ENCODE assay signal across 25 cellular contexts in genomic region chr16:57626420-57627170, GRCh38. TPM values are rescaled to one million over a fixed set of nuclear protein-coding genes. Genes with fewer than 3 reads are reported as not detected.
DNase-seq lines count a peak whose midpoint lies in the region; ATAC-seq and TF ChIP-seq lines count a peak whose summit lies in the region.
"Had no signal": no experiment of that assay in that cellular context is flagged by ENCODE, and none has a peak within 500 bp of the region (broad histone marks: within the 10 kb centered on the region; RNA-seq: fewer than 3 reads in every experiment).

No MANE protein-coding gene starts in this region.

- no peak overlapping the region for H3K4me2 ChIP-seq in neuronal stem cell (ENCODE audit: insufficient read depth, low read length, poor library complexity, severe bottlenecking)

- H3K27me3 Mint-ChIP-seq in chondrocyte (ENCODE audit: low read depth), result no peaks in the 10 kb centered on the region
- peaks cover 25% of the 10 kb centered on the region for H3K27me3 Mint-ChIP-seq in activated CD4-positive, alpha-beta memory T cell treated with anti-CD3 and anti-CD28 coated beads for 36 hours
- H3K27me3 Mint-ChIP-seq: central memory CD8-positive, alpha-beta T cell had no signal

- WGBS in neuronal stem cell (ENCODE audit: extremely low coverage in 2 of 2, insufficient read length in 2 of 2, insufficient replicate concordance in 1 of 2), 2 donors, result no CpG with 5 or more reads among the region's 10 CpGs

- H2AFZ ChIP-seq in neuronal stem cell (ENCODE audit: low read length), result peak overlapping the region; percentile 83

- H2AK5ac ChIP-seq in neuronal stem cell (ENCODE audit: low read depth, low read length), result peak overlapping the region; percentile 99

- peak overlapping the region; percentile 97 for H3K27ac Mint-ChIP-seq in chondrocyte (ENCODE audit: unreplicated experiment)
- no peak overlapping the region for H3K27ac Mint-ChIP-seq in activated CD4-positive, alpha-beta memory T cell treated with anti-CD3 and anti-CD28 coated beads for 36 hours
- H3K27ac Mint-ChIP-seq: memory B cell, progenitor cell of endocrine pancreas had no signal

- H2BK5ac ChIP-seq in neuronal stem cell (ENCODE audit: low read length), result no peak overlapping the region

- peak overlapping the region; percentile 43 for H3K14ac ChIP-seq in neuronal stem cell (ENCODE audit: low read length)

- H3K36me3 ChIP-seq in left ventricle myocardium inferior (no peaks in the 10 kb centered on the region), neuronal stem cell (replicated peaks in 1 of 2; ENCODE audit: control insufficient read depth in 2 of 2, insufficient read depth in 2 of 2, low read length in 2 of 2) (no peaks in the 10 kb centered on the region)

- peaks cover 88% of the 10 kb centered on the region for H3K4me1 Mint-ChIP-seq in chondrocyte (ENCODE audit: low read depth)
- H3K4me1 Mint-ChIP-seq in activated CD4-positive, alpha-beta memory T cell treated with anti-CD3 and anti-CD28 coated beads for 36 hours (ENCODE audit: low read depth), result peaks cover 11% of the 10 kb centered on the region

- peak overlapping the region; percentile 93 for H2BK12ac ChIP-seq in neuronal stem cell (ENCODE audit: low read length)

- peaks cover 15% of the 10 kb centered on the region for H3K27me3 ChIP-seq in left ventricle myocardium inferior (ENCODE audit: low read depth)
- no peaks in the 10 kb centered on the region for H3K27me3 ChIP-seq in neuronal stem cell (ENCODE audit: control insufficient read depth in 3 of 3, insufficient read depth in 3 of 3, low read depth in 1 of 3, low read length in 3 of 3)

- no peak overlapping the region for H3K4me3 Mint-ChIP-seq in chondrocyte (ENCODE audit: unreplicated experiment)
- no peak overlapping the region for H3K4me3 Mint-ChIP-seq in activated CD4-positive, alpha-beta memory T cell treated with anti-CD3 and anti-CD28 coated beads for 36 hours
- H3K4me3 Mint-ChIP-seq: central memory CD8-positive, alpha-beta T cell; memory B cell; stimulated activated naive CD8-positive, alpha-beta T cell treated with anti-CD3 and anti-CD28 coated beads, Interleukin-15, Interleukin-2, amounts not matched to agents 100 ng/mL and 50 ng/mL, for 24 hours; T-helper 17 cell had no signal

- peak overlapping the region; percentile 90 for H3K18ac ChIP-seq in neuronal stem cell (ENCODE audit: low read length)

- H2BK120ac ChIP-seq in neuronal stem cell (ENCODE audit: low read depth, low read length), result no peak overlapping the region

- DNase-seq in left ventricle myocardium inferior (no peak), left cardiac atrium (no peak), chondrocyte (ENCODE audit: low spot score) (peak; percentile 77), neuronal stem cell (ENCODE audit: low spot score) (no peak), COLO668 (lab: John Stamatoyannopoulos, UW; ENCODE audit: unreplicated experiment) (no peak)
- DNase-seq in activated CD4-positive, alpha-beta memory T cell treated with anti-CD3 and anti-CD28 coated beads for 36 hours, result no peak
- DNase-seq in stimulated activated CD4-positive, alpha-beta T cell treated with anti-CD3 and anti-CD28 coated beads, Interleukin-2, amount 100 ng/mL, for 24 hours, result no peak
- DNase-seq: activated CD4-positive, alpha-beta T cell treated with anti-CD3 and anti-CD28 coated beads, Interleukin-2, amount 50 U/mL, for 4 hours; activated naive CD4-positive, alpha-beta T cell; DMS153; GDM1; KBM-7; NCI-H146; stimulated activated CD4-positive, alpha-beta T cell treated with anti-CD3 and anti-CD28 coated beads, Interleukin-2, amount 100 ng/mL, for 48 hours; T-helper 17 cell had no signal

- H3K4me3 ChIP-seq in left ventricle myocardium inferior, result no peak overlapping the region
- H3K4me3 ChIP-seq in neuronal stem cell (ENCODE audit: low read length in 2 of 2), result no peak overlapping the region

- H3K4ac ChIP-seq in neuronal stem cell (ENCODE audit: low read length), result peak overlapping the region; percentile 77

- H3K9ac ChIP-seq in neuronal stem cell (ENCODE audit: low read depth, low read length, poor library complexity), result peak overlapping the region; percentile 32

- no peak for ATAC-seq in left cardiac atrium
- ATAC-seq in GM21737 (IDR thresholded peaks at IDR 0.05; ENCODE audit: unreplicated experiment), result no peak
- ATAC-seq: esophagus mucosa, T-helper 17 cell had no signal

- no peak for TF ChIP-seq CTCF in left ventricle myocardium inferior (IDR thresholded peaks at IDR 0.05; ENCODE audit: borderline replicate concordance)
- TF ChIP-seq CTCF in chondrocyte (IDR thresholded peaks at IDR 0.05), result no peak

- H3K27ac ChIP-seq in left ventricle myocardium inferior (replicated peaks) (peak overlapping the region; percentile 93), neuronal stem cell (replicated peaks; ENCODE audit: low read length) (no peak overlapping the region)

- H3K36me3 Mint-ChIP-seq in chondrocyte (ENCODE audit: low read depth), result no peaks in the 10 kb centered on the region
- H3K36me3 Mint-ChIP-seq in activated CD4-positive, alpha-beta memory T cell treated with anti-CD3 and anti-CD28 coated beads for 36 hours, result no peaks in the 10 kb centered on the region
- H3K36me3 Mint-ChIP-seq: memory B cell had no signal

- H3K4me1 ChIP-seq in left ventricle myocardium inferior (peaks cover 49% of the 10 kb centered on the region), neuronal stem cell (ENCODE audit: control insufficient read depth in 2 of 2, insufficient read depth in 1 of 2, low read depth in 1 of 2, low read length in 2 of 2) (peaks cover 43 to 52% of the 10 kb centered on the region in 2 donors)

- intact Hi-C loops in left ventricle myocardium inferior (cut with micrococcal nuclease) (no loop called here), left cardiac atrium (cut with DNase I) (no loop called here)
- intact Hi-C loops in activated CD4-positive, alpha-beta memory T cell treated with anti-CD3 and anti-CD28 coated beads for 36 hours (cut with micrococcal nuclease), result loop anchor here (5.0 kb wide), 1 partner anchor 34 kb away; no protein-coding TSS in a partner anchor

- no peaks in the 10 kb centered on the region for H3K79me1 ChIP-seq in neuronal stem cell (ENCODE audit: low read depth, low read length)

- no peaks in the 10 kb centered on the region for H3K9me3 ChIP-seq in left ventricle myocardium inferior (replicated peaks)
- no peaks in the 10 kb centered on the region for H3K9me3 ChIP-seq in neuronal stem cell (replicated peaks in 1 of 2; ENCODE audit: control insufficient read depth in 2 of 2, insufficient read depth in 1 of 2, low read depth in 1 of 2, low read length in 2 of 2)

- peak overlapping the region; percentile 57 for H3K23ac ChIP-seq in neuronal stem cell (ENCODE audit: low read depth, low read length, poor library complexity)

- H2BK15ac ChIP-seq in neuronal stem cell (ENCODE audit: low read length), result peak overlapping the region; percentile 84

- H4K8ac ChIP-seq in neuronal stem cell (ENCODE audit: low read depth, low read length), result no peak overlapping the region

- CTCF ChIA-PET in activated CD4-positive, alpha-beta memory T cell treated with anti-CD3 and anti-CD28 coated beads for 36 hours (lab: Charles Lee), result interaction anchor here (1.1 to 1.3 kb wide), 2 partner anchors 25 to 51 kb away, joined by 4 to 6 read pairs; no protein-coding TSS in a partner anchor

- H3K9me3 Mint-ChIP-seq in chondrocyte (ENCODE audit: low read depth), result no peaks in the 10 kb centered on the region
- no peaks in the 10 kb centered on the region for H3K9me3 Mint-ChIP-seq in activated CD4-positive, alpha-beta memory T cell treated with anti-CD3 and anti-CD28 coated beads for 36 hours
- H3K9me3 Mint-ChIP-seq: central memory CD8-positive, alpha-beta T cell; memory B cell; nephron progenitor cell; stimulated activated naive CD8-positive, alpha-beta T cell treated with anti-CD3 and anti-CD28 coated beads, Interleukin-15, Interleukin-2, amounts not matched to agents 100 ng/mL and 50 ng/mL, for 24 hours had no signal

- POLR2A ChIA-PET in activated CD4-positive, alpha-beta memory T cell treated with anti-CD3 and anti-CD28 coated beads for 36 hours (lab: Charles Lee), result no interaction called here

- H4K91ac ChIP-seq in neuronal stem cell (ENCODE audit: low read depth, low read length, poor library complexity), result peak overlapping the region; percentile 54

RNA-seq across cellular contexts. Expression of gene ADGRG1, which starts 1.8 kb away (rescaled TPM):
- total RNA-seq in left ventricle myocardium inferior, result 21.3 TPM
- 10 to 100 TPM; 22.9 to 41.9 TPM for total RNA-seq in left cardiac atrium
- total RNA-seq in chondrocyte, result 16.8 to 57.8 TPM (median 56.3 TPM) in 3 replicates
- polyA plus RNA-seq in neuronal stem cell (2013, experiment 1 of 2), result 127 TPM
- polyA plus RNA-seq in neuronal stem cell (2013, experiment 2 of 2), result 124 TPM
- 1 to 10 TPM; 4.7 to 6.0 TPM for total RNA-seq in activated CD4-positive, alpha-beta memory T cell treated with anti-CD3 and anti-CD28 coated beads for 36 hours

RNA-seq across cellular contexts. Expression of gene ADGRG3, which starts 41.5 kb away (rescaled TPM):
- total RNA-seq in left ventricle myocardium inferior (0.36 TPM), left cardiac atrium (1 to 10 TPM in 1 of 2 donors, under 1 TPM in 1; 0.97 to 1.1 TPM), chondrocyte (not detected in 3 replicates)
- 0.25 TPM for polyA plus RNA-seq in neuronal stem cell (2013, experiment 1 of 2)
- polyA plus RNA-seq in neuronal stem cell (2013, experiment 2 of 2), result 0.33 TPM
- total RNA-seq in activated CD4-positive, alpha-beta memory T cell treated with anti-CD3 and anti-CD28 coated beads for 36 hours, result not detected
- total RNA-seq: frontal cortex, progenitor cell of endocrine pancreas, SK-MEL-5 had no signal
- polyA plus RNA-seq: keratinocyte had no signal
